Comparison of ENCODE assay signal across 14 cellular contexts in the genomic region with DNA sequence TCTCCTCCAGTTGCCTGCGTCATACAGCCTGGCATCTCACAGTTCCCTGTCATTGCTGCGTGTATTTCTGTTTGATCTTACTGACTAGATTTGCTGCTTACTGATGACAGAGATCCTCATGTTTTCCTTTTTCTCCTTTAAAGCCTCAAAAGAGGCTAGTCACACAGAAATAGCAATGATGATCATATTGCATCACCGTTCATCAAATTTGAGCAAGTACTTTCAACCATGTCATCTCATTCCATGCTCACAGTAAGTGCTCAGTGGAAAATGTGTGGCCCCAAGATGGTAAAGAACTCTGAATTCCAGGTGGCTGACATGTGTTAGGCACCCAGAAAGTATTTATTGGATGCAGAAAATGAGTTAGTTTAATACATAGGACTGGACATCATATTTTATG.
"Had no signal": no experiment of that assay in that cellular context is flagged by ENCODE, and none has a peak within 500 bp of the region (broad histone marks: within the 10 kb centered on the region; RNA-seq: fewer than 3 reads in every experiment).

No MANE protein-coding gene starts in this region.

- H3K36me3 ChIP-seq: ovary had no signal

- H3K9me3 Mint-ChIP-seq: endodermal cell; mesothelial cell of epicardium; neural crest cell; stimulated activated naive CD8-positive, alpha-beta T cell treated with anti-CD3 and anti-CD28 coated beads, Interleukin-15, amount 100 ng/mL, for 72 hours; T-helper 1 cell treated with Interleukin-12 subunit alpha and Interleukin-12 subunit beta and Interleukin-4 antibody, amounts not matched to agents 30 μg/mL and 1 μg/mL, for 36 hours; type B pancreatic cell had no signal

- ATAC-seq: sciatic nerve; stimulated activated naive CD8-positive, alpha-beta T cell treated with anti-CD3 and anti-CD28 coated beads, Interleukin-15, amount 100 ng/mL, for 72 hours had no signal

- H3K27me3 ChIP-seq: dorsolateral prefrontal cortex, ovary had no signal

- H3K27ac Mint-ChIP-seq: endodermal cell; mesothelial cell of epicardium; T-helper 1 cell treated with Interleukin-12 subunit alpha and Interleukin-12 subunit beta and Interleukin-4 antibody, amounts not matched to agents 30 μg/mL and 1 μg/mL, for 36 hours; type B pancreatic cell had no signal

- H3K27ac ChIP-seq: ovary had no signal

- H3K9me3 ChIP-seq: ovary had no signal

- H3K27me3 Mint-ChIP-seq: stimulated activated naive CD8-positive, alpha-beta T cell treated with anti-CD3 and anti-CD28 coated beads, Interleukin-15, amount 100 ng/mL, for 72 hours; type B pancreatic cell had no signal

- H3K4me3 Mint-ChIP-seq: endodermal cell; mesothelial cell of epicardium; neural crest cell; T-helper 1 cell treated with Interleukin-12 subunit alpha and Interleukin-12 subunit beta and Interleukin-4 antibody, amounts not matched to agents 30 μg/mL and 1 μg/mL, for 36 hours; type B pancreatic cell had no signal

- H3K4me3 ChIP-seq: dorsolateral prefrontal cortex, lung, ovary had no signal

- DNase-seq: activated CD4-positive, alpha-beta T cell treated with anti-CD3 and anti-CD28 coated beads, Interleukin-2, amount 50 U/mL, for 1 hour; activated CD4-positive, CD25-positive, alpha-beta regulatory T cell; activated naive CD4-positive, alpha-beta T cell treated with Interleukin-2 at 50 U/mL for 16 hours; activated T-cell treated with anti-CD3 and anti-CD28 coated beads for 4 hours; dorsolateral prefrontal cortex; endodermal cell; ovary; stimulated activated naive CD8-positive, alpha-beta T cell treated with anti-CD3 and anti-CD28 coated beads, Interleukin-15, amount 100 ng/mL, for 72 hours had no signal
